In genomic region chr16:23729503-23730424, GRCh38 we compare ENCODE assay signal across 11 cellular contexts. TPM values are rescaled to one million over a fixed set of nuclear protein-coding genes. Genes with fewer than 3 reads are reported as not detected.
DNase-seq lines count a peak whose midpoint lies in the region; ATAC-seq and TF ChIP-seq lines count a peak whose summit lies in the region.
"Had no signal": no experiment of that assay in that cellular context is flagged by ENCODE, and none has a peak within 500 bp of the region (broad histone marks: within the 10 kb centered on the region; RNA-seq: fewer than 3 reads in every experiment).

No MANE protein-coding gene starts in this region.

- no peaks in the 10 kb centered on the region for H3K9me3 ChIP-seq in endodermal cell (ENCODE audit: control insufficient read depth, low read length)
- H3K9me3 ChIP-seq: gastroesophageal sphincter had no signal

- 87 to 90% methylated on average over 6 to 12 of the region's 12 CpGs for WGBS in endodermal cell (ENCODE audit: insufficient coverage in 1 of 2, insufficient read length in 1 of 2), 2 experiments

- peaks cover 1% of the 10 kb centered on the region for H3K9me3 Mint-ChIP-seq in endodermal cell
- H3K9me3 Mint-ChIP-seq in nephron progenitor cell, result no peaks in the 10 kb centered on the region
- H3K9me3 Mint-ChIP-seq: activated naive CD8-positive, alpha-beta T cell treated with anti-CD3 and anti-CD28 coated beads for 36 hours had no signal

- H3K9ac ChIP-seq in endodermal cell (ENCODE audit: extremely low read depth, low read length, poor library complexity, severe bottlenecking), result no peak overlapping the region

- DNase-seq in DMS53 (lab: John Stamatoyannopoulos, UW) (peak; percentile 22), DMS53 treated with DMSO at 0.1 percent for 48 hours (lab: John Stamatoyannopoulos, UW; ENCODE audit: unreplicated experiment) (no peak), NCI-H82 (lab: John Stamatoyannopoulos, UW) (peak; percentile 56), endodermal cell (peak; percentile 78), renal cortical epithelial cell (ENCODE audit: low read depth) (peak; percentile 51), nephron progenitor cell (no peak)
- DNase-seq: activated naive CD8-positive, alpha-beta T cell treated with anti-CD3 and anti-CD28 coated beads for 36 hours had no signal

- H3K27ac ChIP-seq in endodermal cell (ENCODE audit: low read depth, low read length), result no peak overlapping the region
- H3K27ac ChIP-seq: gastroesophageal sphincter had no signal

- TF ChIP-seq CTCF in endodermal cell (conservative IDR thresholded peaks at IDR 0.05), result no peak
- TF ChIP-seq CTCF in nephron progenitor cell (IDR thresholded peaks at IDR 0.05), result no peak

- H3K4me1 ChIP-seq in endodermal cell (ENCODE audit: control insufficient read depth, insufficient read depth, low read length), result no peaks in the 10 kb centered on the region
- H3K4me1 ChIP-seq: gastroesophageal sphincter had no signal

- H3K27ac Mint-ChIP-seq in endodermal cell, result no peak overlapping the region
- no peak overlapping the region for H3K27ac Mint-ChIP-seq in nephron progenitor cell
- H3K27ac Mint-ChIP-seq: activated naive CD8-positive, alpha-beta T cell treated with anti-CD3 and anti-CD28 coated beads for 36 hours had no signal

- H3K4me3 ChIP-seq in endodermal cell (ENCODE audit: low read length), result no peak overlapping the region
- H3K4me3 ChIP-seq: gastroesophageal sphincter had no signal

- ATAC-seq in HG03378 (IDR thresholded peaks at IDR 0.05; ENCODE audit: unreplicated experiment), result no peak
- no peak for ATAC-seq in HG03469 (IDR thresholded peaks at IDR 0.05; ENCODE audit: unreplicated experiment)
- ATAC-seq: gastroesophageal sphincter had no signal

- H3K4me1 Mint-ChIP-seq in endodermal cell (no peaks in the 10 kb centered on the region), nephron progenitor cell (no peaks in the 10 kb centered on the region)

- no peaks in the 10 kb centered on the region for H3K36me3 Mint-ChIP-seq in endodermal cell (ENCODE audit: low read depth)
- H3K36me3 Mint-ChIP-seq in nephron progenitor cell (ENCODE audit: low read depth), result no peaks in the 10 kb centered on the region
- H3K36me3 Mint-ChIP-seq: activated naive CD8-positive, alpha-beta T cell treated with anti-CD3 and anti-CD28 coated beads for 36 hours had no signal

- H3K36me3 ChIP-seq in endodermal cell (ENCODE audit: control insufficient read depth, insufficient read depth, low read length), result no peaks in the 10 kb centered on the region
- H3K36me3 ChIP-seq: gastroesophageal sphincter had no signal

- no peaks in the 10 kb centered on the region for H3K27me3 ChIP-seq in endodermal cell (ENCODE audit: control insufficient read depth, insufficient read depth, low read length, poor library complexity, severe bottlenecking)

- H3K27me3 Mint-ChIP-seq in endodermal cell (ENCODE audit: insufficient read depth) (peaks cover 8% of the 10 kb centered on the region), nephron progenitor cell (ENCODE audit: low read depth, poor library complexity) (peaks cover 28% of the 10 kb centered on the region)

- H3K4me3 Mint-ChIP-seq in endodermal cell, result no peak overlapping the region
- H3K4me3 Mint-ChIP-seq in nephron progenitor cell, result no peak overlapping the region
- H3K4me3 Mint-ChIP-seq: activated naive CD8-positive, alpha-beta T cell treated with anti-CD3 and anti-CD28 coated beads for 36 hours; neural crest cell had no signal

RNA-seq across cellular contexts. Expression of gene ERN2, which starts 16.7 kb away (rescaled TPM):
- 1 to 10 TPM; 1.3 to 1.4 TPM for total RNA-seq in endodermal cell
- 0.39 TPM for polyA plus RNA-seq in endodermal cell (2013, experiment 1 of 2)
- 0.37 TPM for polyA plus RNA-seq in endodermal cell (2013, experiment 2 of 2)
- total RNA-seq in renal cortical epithelial cell, result 0.15 TPM in 1 of 2 replicates, not detected in the other
- total RNA-seq: activated naive CD8-positive, alpha-beta T cell treated with anti-CD3 and anti-CD28 coated beads for 36 hours; neural crest cell had no signal

RNA-seq across cellular contexts. Expression of gene CHP2, which starts 25.1 kb away (rescaled TPM):
- total RNA-seq in endodermal cell (1 to 10 TPM in 1 of 2 donors, under 1 TPM in 1; 0.46 to 1.2 TPM), renal cortical epithelial cell (not detected in 2 replicates)
- polyA plus RNA-seq in endodermal cell (2013, experiment 1 of 2), result 0.11 TPM
- polyA plus RNA-seq in endodermal cell (2013, experiment 2 of 2), result 0.12 TPM
- total RNA-seq: activated naive CD8-positive, alpha-beta T cell treated with anti-CD3 and anti-CD28 coated beads for 36 hours; gastroesophageal sphincter; neural crest cell had no signal

RNA-seq across cellular contexts. Expression of gene PLK1, which starts 51.1 kb away (rescaled TPM):
- 100 to 1,000 TPM in 1 of 2 donors, 10 to 100 TPM in 1; 76.7 to 118 TPM for total RNA-seq in endodermal cell
- polyA plus RNA-seq in endodermal cell (2013, experiment 1 of 2), result 138 TPM
- 132 TPM for polyA plus RNA-seq in endodermal cell (2013, experiment 2 of 2)
- 0.99 and 8.0 TPM in 2 replicates for total RNA-seq in renal cortical epithelial cell

Comparison
In these comparisons a context has a peak if more than half of its experiments do, and no peak if none do; other contexts are left out.
1. DNase-seq: peak in DMS53 (single experiment), NCI-H82 (single experiment), endodermal cell (single experiment) and renal cortical epithelial cell (single experiment); none in DMS53 treated with DMSO at 0.1 percent for 48 hours (single experiment) and nephron progenitor cell (single experiment).